Comparison of ENCODE assay signal across 16 cellular contexts in genomic region chr12:12683725-12684124, GRCh38. TPM values are rescaled to one million over a fixed set of nuclear protein-coding genes. Genes with fewer than 3 reads are reported as not detected.
DNase-seq lines count a peak whose midpoint lies in the region; ATAC-seq, FAIRE-seq and TF ChIP-seq lines count a peak whose summit lies in the region.
"Had no signal": no experiment of that assay in that cellular context is flagged by ENCODE, and none has a peak within 500 bp of the region (broad histone marks: within the 10 kb centered on the region; RNA-seq: fewer than 3 reads in every experiment).

No MANE protein-coding gene starts in this region.

- no peak overlapping the region for H3K4me3 Mint-ChIP-seq in CD8-positive, alpha-beta T cell
- H3K4me3 Mint-ChIP-seq: activated naive CD8-positive, alpha-beta T cell treated with anti-CD3 and anti-CD28 coated beads for 36 hours; naive thymus-derived CD4-positive, alpha-beta T cell had no signal

- H3K9me3 ChIP-seq in BE2C: no peaks in the 10 kb centered on the region
- H3K9me3 ChIP-seq in HUES48 (ENCODE audit: control insufficient read depth, insufficient read depth, low read length): no peaks in the 10 kb centered on the region
- no peaks in the 10 kb centered on the region for H3K9me3 ChIP-seq in CD8-positive, alpha-beta T cell (ENCODE audit: low read length)
- H3K9me3 ChIP-seq in kidney (ENCODE audit: control insufficient read depth in 1 of 2, low read length in 2 of 2): no peaks in the 10 kb centered on the region
- H3K9me3 ChIP-seq: lower lobe of right lung had no signal

- no peaks in the 10 kb centered on the region for H3K36me3 Mint-ChIP-seq in CD8-positive, alpha-beta T cell

- H3K9ac ChIP-seq in HUES48 (ENCODE audit: low read depth, low read length): peak overlapping the region; percentile 73
- no peak overlapping the region for H3K9ac ChIP-seq in kidney (ENCODE audit: low read length in 2 of 2)

- H3K9me3 Mint-ChIP-seq in CD8-positive, alpha-beta T cell: no peaks in the 10 kb centered on the region
- H3K9me3 Mint-ChIP-seq: activated naive CD8-positive, alpha-beta T cell treated with anti-CD3 and anti-CD28 coated beads for 36 hours; naive thymus-derived CD4-positive, alpha-beta T cell had no signal

- H3K4me3 ChIP-seq in BE2C (ENCODE audit: low read depth, low read length): peak overlapping the region; percentile 74
- H3K4me3 ChIP-seq in HUES48 (ENCODE audit: low read depth, low read length): peak overlapping the region; percentile 89
- no peak overlapping the region for H3K4me3 ChIP-seq in CD8-positive, alpha-beta T cell (ENCODE audit: low read depth, low read length)
- no peak overlapping the region for H3K4me3 ChIP-seq in kidney (ENCODE audit: low read length in 2 of 2)
- H3K4me3 ChIP-seq: lower lobe of right lung had no signal

- intact Hi-C loops in CD8-positive, alpha-beta T cell (cut with DNase I, micrococcal nuclease): no loop called here
- intact Hi-C loops in kidney (cut with DNase I): no loop called here

- H3K36me3 ChIP-seq in BE2C (no peaks in the 10 kb centered on the region), HUES48 (ENCODE audit: control insufficient read depth, insufficient read depth, low read length) (no peaks in the 10 kb centered on the region), kidney (ENCODE audit: control insufficient read depth in 1 of 2, insufficient read depth in 2 of 2, low read length in 2 of 2) (no peaks in the 10 kb centered on the region)
- H3K36me3 ChIP-seq in CD8-positive, alpha-beta T cell (ENCODE audit: insufficient read depth, low read length): no peaks in the 10 kb centered on the region
- H3K36me3 ChIP-seq: lower lobe of right lung had no signal

- H3K27me3 ChIP-seq in BE2C: no peaks in the 10 kb centered on the region; the same call in 1 of the 2 replicates
- H3K27me3 ChIP-seq in HUES48 (ENCODE audit: control insufficient read depth, insufficient read depth, low read length): peaks cover 7% of the 10 kb centered on the region; the same call in 1 of the 2 replicates
- H3K27me3 ChIP-seq in CD8-positive, alpha-beta T cell (ENCODE audit: insufficient read depth, low read length): no peaks in the 10 kb centered on the region

- TF ChIP-seq CTCF in BE2C (IDR thresholded peaks at IDR 0.05; ENCODE audit: low read depth, low read length) (no peak), kidney (IDR thresholded peaks at IDR 0.05; ENCODE audit: borderline replicate concordance, extremely low read depth, insufficient read depth) (no peak)
- no peak for TF ChIP-seq CTCF in CD8-positive, alpha-beta T cell (IDR thresholded peaks at IDR 0.05)

- FAIRE-seq in kidney (lab: Jason Lieb, UNC): no peak
- FAIRE-seq: bronchial epithelial cell, RCC 7860 had no signal

- POLR2A ChIA-PET in CD8-positive, alpha-beta T cell (lab: Charles Lee): interaction anchor here (1.2 to 1.9 kb wide), 2 partner anchors 16 to 30 kb away, joined by 4 read pairs; no protein-coding TSS in a partner anchor

- no peak for ATAC-seq in CD8-positive, alpha-beta T cell
- no peak for ATAC-seq in GM19395 (IDR thresholded peaks at IDR 0.05; ENCODE audit: unreplicated experiment)
- ATAC-seq: lower lobe of right lung; naive thymus-derived CD4-positive, alpha-beta T cell had no signal

- no peak overlapping the region for H3K27ac Mint-ChIP-seq in CD8-positive, alpha-beta T cell
- H3K27ac Mint-ChIP-seq: activated naive CD8-positive, alpha-beta T cell treated with anti-CD3 and anti-CD28 coated beads for 36 hours; naive thymus-derived CD4-positive, alpha-beta T cell had no signal

- H3K4me1 ChIP-seq in BE2C (peaks cover 11% of the 10 kb centered on the region), HUES48 (ENCODE audit: control insufficient read depth, insufficient read depth, low read length) (peaks cover 26% of the 10 kb centered on the region), kidney (ENCODE audit: control insufficient read depth in 1 of 2, insufficient read depth in 1 of 2, low read depth in 1 of 2, low read length in 2 of 2) (no peaks in the 10 kb centered on the region)
- no peaks in the 10 kb centered on the region for H3K4me1 ChIP-seq in CD8-positive, alpha-beta T cell (ENCODE audit: insufficient read depth, low read length)

- no peaks in the 10 kb centered on the region for H3K4me1 Mint-ChIP-seq in CD8-positive, alpha-beta T cell (ENCODE audit: low read depth)
- H3K4me1 Mint-ChIP-seq: activated naive CD8-positive, alpha-beta T cell treated with anti-CD3 and anti-CD28 coated beads for 36 hours had no signal

- DNase-seq in BE2C: no peak
- DNase-seq in caudate nucleus (lab: John Stamatoyannopoulos, UW): peak in 10 of 61 donors; percentile 3 to 61 (median 14)
- DNase-seq in medulla oblongata (ENCODE audit: extremely low spot score): peak; percentile 50
- DNase-seq in CD8-positive, alpha-beta T cell: no peak
- no peak for DNase-seq in kidney
- no peak for DNase-seq in activated CD4-positive, alpha-beta T cell treated with anti-CD3 and anti-CD28 coated beads for 48 hours
- DNase-seq: activated naive CD8-positive, alpha-beta T cell treated with anti-CD3 and anti-CD28 coated beads for 36 hours; GF-D8; GOT3; lower lobe of right lung; naive thymus-derived CD4-positive, alpha-beta T cell had no signal

- H3K27me3 Mint-ChIP-seq in CD8-positive, alpha-beta T cell (ENCODE audit: low read depth): no peaks in the 10 kb centered on the region
- H3K27me3 Mint-ChIP-seq: naive thymus-derived CD4-positive, alpha-beta T cell had no signal

- H3K27ac ChIP-seq in HUES48 (ENCODE audit: low read depth, low read length) (peak overlapping the region; percentile 93), caudate nucleus (ENCODE audit: low read depth, low read length) (peak overlapping the region; percentile 93), kidney (ENCODE audit: low read depth in 2 of 2, low read length in 2 of 2) (no peak overlapping the region)
- no peak overlapping the region for H3K27ac ChIP-seq in CD8-positive, alpha-beta T cell (ENCODE audit: low read depth, low read length)
- H3K27ac ChIP-seq: lower lobe of right lung had no signal

- CTCF ChIA-PET in CD8-positive, alpha-beta T cell (lab: Charles Lee): interaction anchor here (1.8 kb wide), 1 partner anchor 12 kb away, joined by 3 read pairs; no protein-coding TSS in a partner anchor

RNA-seq across cellular contexts. Expression of gene GPR19, which starts 12.3 kb away (rescaled TPM):
- 5.6 TPM for polyA plus RNA-seq in BE2C (2012; ENCODE audit: insufficient read depth, insufficient read length, low read depth)
- 1 to 10 TPM in 1 of 2 experiments, under 1 TPM in 1; 0.68 to 1.7 TPM for total RNA-seq in CD8-positive, alpha-beta T cell
- 0.19 TPM for total RNA-seq in kidney
- not detected for polyA plus RNA-seq in kidney (ENCODE audit: insufficient read depth, low read depth, low replicate concordance)
- total RNA-seq: bronchial epithelial cell, lower lobe of right lung, subcutaneous adipose tissue had no signal

RNA-seq across cellular contexts. Expression of gene CDKN1B, which starts 33.4 kb away (rescaled TPM):
- polyA plus RNA-seq in BE2C (2012; ENCODE audit: insufficient read depth, insufficient read length, low read depth): 105 TPM
- total RNA-seq in CD8-positive, alpha-beta T cell: 100 to 1,000 TPM; 240 to 245 TPM
- 52.3 TPM for total RNA-seq in kidney
- polyA plus RNA-seq in kidney (ENCODE audit: insufficient read depth, low read depth, low replicate concordance): 27.9 TPM

Comparison
In these comparisons a context has a peak if more than half of its experiments do, and no peak if none do; other contexts are left out.
1. H3K4me3 ChIP-seq: peak in BE2C (single experiment) and HUES48 (single experiment); none in CD8-positive, alpha-beta T cell (single experiment) and kidney (0 of 2).
2. H3K27ac ChIP-seq: peak in HUES48 (single experiment) and caudate nucleus (single experiment); none in CD8-positive, alpha-beta T cell (single experiment) and kidney (0 of 2).